ENCODE assay signal across 9 cellular contexts in the genomic region with DNA sequence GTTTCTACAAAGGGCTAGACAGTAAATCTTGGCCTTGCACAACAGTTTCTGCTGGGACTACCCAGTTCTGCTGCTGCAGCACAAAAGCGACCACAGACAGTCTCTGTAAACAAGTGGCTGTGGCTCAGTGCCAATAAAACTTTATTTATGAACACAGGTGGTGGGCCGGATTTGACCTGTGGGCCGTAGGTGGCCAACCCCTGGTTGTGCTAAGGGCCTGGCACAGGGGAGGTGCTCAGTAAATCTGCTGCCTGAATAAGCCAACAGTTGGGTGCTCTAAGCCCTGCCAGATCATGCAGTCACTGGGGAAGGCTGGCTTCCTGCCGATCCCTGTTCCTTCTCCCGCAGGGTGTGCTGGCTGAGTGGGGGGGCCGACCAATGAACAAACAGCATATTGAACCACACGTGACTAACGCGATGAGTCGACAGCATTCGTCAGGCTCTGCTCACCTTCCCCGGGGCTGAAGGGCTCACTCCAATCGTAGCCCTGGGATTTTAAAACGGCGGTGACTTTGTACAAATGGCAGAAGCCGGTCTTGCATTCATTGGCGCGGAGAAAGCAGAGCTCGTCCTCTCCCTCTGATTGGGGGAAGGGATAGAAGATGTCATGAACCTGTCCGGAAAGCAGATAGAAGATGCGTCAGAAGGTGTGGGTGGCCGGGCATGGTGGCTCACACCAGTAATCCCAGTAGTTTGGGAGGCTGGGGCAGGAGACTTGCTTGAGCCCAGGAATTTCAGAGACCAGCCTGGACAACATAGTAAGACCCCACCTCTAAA. TPM values are rescaled to one million over a fixed set of nuclear protein-coding genes. Genes with fewer than 3 reads are reported as not detected.
DNase-seq lines count a peak whose midpoint lies in the region; ATAC-seq and TF ChIP-seq lines count a peak whose summit lies in the region.
"Had no signal": no experiment of that assay in that cellular context is flagged by ENCODE, and none has a peak within 500 bp of the region (broad histone marks: within the 10 kb centered on the region; RNA-seq: fewer than 3 reads in every experiment).

No MANE protein-coding gene starts in this region.

- peaks cover 0 to 2% (median 0%) of the 10 kb centered on the region in 7 donors for H3K4me1 Mint-ChIP-seq in naive thymus-derived CD4-positive, alpha-beta T cell
- no peaks in the 10 kb centered on the region for H3K4me1 Mint-ChIP-seq in CD8-positive, alpha-beta memory T cell

- peak overlapping the region; percentile 70 for H3K27ac ChIP-seq in ACC112 (ENCODE audit: low read depth, low read length)
- H3K27ac ChIP-seq in left lung, result peak overlapping the region in 1 of 2 donors; percentile 28
- no peak overlapping the region for H3K27ac ChIP-seq in naive thymus-derived CD4-positive, alpha-beta T cell (ENCODE audit: low read depth, low read length)
- H3K27ac ChIP-seq in CD8-positive, alpha-beta memory T cell (ENCODE audit: low read depth, low read length), result no peak overlapping the region
- H3K27ac ChIP-seq: HL-60 had no signal

- TF ChIP-seq CTCF in cardiac fibroblast (IDR thresholded peaks at IDR 0.05; ENCODE audit: low read depth, low read length) (no peak), left lung (IDR thresholded peaks at IDR 0.05) (no peak)

- H2AFZ ChIP-seq in ACC112 (ENCODE audit: low read length, unreplicated experiment), result no peak overlapping the region

- peak; percentile 8 for ATAC-seq in left lung
- no peak for ATAC-seq in naive thymus-derived CD4-positive, alpha-beta T cell

- CTCF ChIA-PET in naive thymus-derived CD4-positive, alpha-beta T cell (lab: Charles Lee), result interaction anchor here (0.9 kb wide), 1 partner anchor 20 kb away, joined by 3 read pairs; no protein-coding TSS in a partner anchor
- CTCF ChIA-PET in CD8-positive, alpha-beta memory T cell (lab: Charles Lee), result interaction anchor here (1.4 kb wide), 1 partner anchor 58 kb away, joined by 5 read pairs; no protein-coding TSS in a partner anchor

- peaks cover 6% of the 10 kb centered on the region; the same call in 1 of the 2 replicates for H3K36me3 ChIP-seq in ACC112 (ENCODE audit: insufficient read depth, low read length)
- H3K36me3 ChIP-seq in left lung, result peaks cover 0 to 98% of the 10 kb centered on the region in 2 donors
- peaks cover 10 to 94% (median 18%) of the 10 kb centered on the region in 3 experiments for H3K36me3 ChIP-seq in naive thymus-derived CD4-positive, alpha-beta T cell (ENCODE audit: control insufficient read depth in 2 of 3, insufficient read depth in 3 of 3, low read length in 3 of 3)
- peaks cover 46% of the 10 kb centered on the region for H3K36me3 ChIP-seq in CD8-positive, alpha-beta memory T cell (ENCODE audit: insufficient read depth, low read length)

- H3K36me3 Mint-ChIP-seq in naive thymus-derived CD4-positive, alpha-beta T cell, result peaks cover 5 to 38% (median 9%) of the 10 kb centered on the region in 5 donors
- peaks cover 3 to 88% (median 17%) of the 10 kb centered on the region in 3 donors for H3K36me3 Mint-ChIP-seq in CD8-positive, alpha-beta memory T cell

- no peaks in the 10 kb centered on the region for H3K27me3 ChIP-seq in ACC112 (ENCODE audit: insufficient read depth, low read length)
- H3K27me3 ChIP-seq in left lung, result no peaks in the 10 kb centered on the region
- no peaks in the 10 kb centered on the region for H3K27me3 ChIP-seq in naive thymus-derived CD4-positive, alpha-beta T cell (ENCODE audit: control insufficient read depth in 2 of 2, insufficient read depth in 2 of 2, low read length in 2 of 2)
- H3K27me3 ChIP-seq in CD8-positive, alpha-beta memory T cell (ENCODE audit: insufficient read depth, low read length, poor library complexity, severe bottlenecking), result no peaks in the 10 kb centered on the region

- no peaks in the 10 kb centered on the region for H3K9me3 ChIP-seq in left lung
- H3K9me3 ChIP-seq in naive thymus-derived CD4-positive, alpha-beta T cell (ENCODE audit: control insufficient read depth in 2 of 3, low read length in 3 of 3), result no peaks in the 10 kb centered on the region
- H3K9me3 ChIP-seq in CD8-positive, alpha-beta memory T cell (ENCODE audit: low read length), result no peaks in the 10 kb centered on the region

- peak overlapping the region in 1 of 10 donors; percentile 18 for H3K4me3 Mint-ChIP-seq in naive thymus-derived CD4-positive, alpha-beta T cell
- no peak overlapping the region for H3K4me3 Mint-ChIP-seq in CD8-positive, alpha-beta memory T cell

- DNase-seq in LHCN-M2 (ENCODE audit: low read depth) (peak; percentile 100), cardiac fibroblast (ENCODE audit: low read depth in 2 of 2) (peak; percentile 83 to 98), left lung (peak in 1 of 2 donors; percentile 50), mesenteric fat pad (ENCODE audit: low spot score) (no peak), COLO668 (lab: John Stamatoyannopoulos, UW; ENCODE audit: unreplicated experiment) (no peak)
- DNase-seq in naive thymus-derived CD4-positive, alpha-beta T cell, result no peak
- DNase-seq in CD8-positive, alpha-beta memory T cell, result no peak

- H3K9me3 Mint-ChIP-seq in naive thymus-derived CD4-positive, alpha-beta T cell, result peaks cover 0 to 2% (median 0%) of the 10 kb centered on the region in 11 donors
- H3K9me3 Mint-ChIP-seq in CD8-positive, alpha-beta memory T cell, result no peaks in the 10 kb centered on the region

- H3K79me2 ChIP-seq in ACC112 (ENCODE audit: control insufficient read depth, insufficient read depth, low read length, unreplicated experiment), result no peaks in the 10 kb centered on the region

- no peak overlapping the region for H3K27ac Mint-ChIP-seq in naive thymus-derived CD4-positive, alpha-beta T cell
- H3K27ac Mint-ChIP-seq in CD8-positive, alpha-beta memory T cell, result no peak overlapping the region

- H3K27me3 Mint-ChIP-seq in naive thymus-derived CD4-positive, alpha-beta T cell, result no peaks in the 10 kb centered on the region
- H3K27me3 Mint-ChIP-seq in CD8-positive, alpha-beta memory T cell, result no peaks in the 10 kb centered on the region

- intact Hi-C loops in left lung (cut with DNase I), result no loop called here
- intact Hi-C loops in naive thymus-derived CD4-positive, alpha-beta T cell (cut with micrococcal nuclease), result no loop called here

- peaks cover 22% of the 10 kb centered on the region for H3K4me1 ChIP-seq in ACC112 (ENCODE audit: control insufficient read depth, insufficient read depth, low read length, unreplicated experiment)
- H3K4me1 ChIP-seq in left lung, result no peaks in the 10 kb centered on the region
- H3K4me1 ChIP-seq in naive thymus-derived CD4-positive, alpha-beta T cell (ENCODE audit: control insufficient read depth in 2 of 2, insufficient read depth in 2 of 2, low read length in 2 of 2), result no peaks in the 10 kb centered on the region
- H3K4me1 ChIP-seq in CD8-positive, alpha-beta memory T cell (ENCODE audit: insufficient read depth, low read length), result no peaks in the 10 kb centered on the region

- H3K4me3 ChIP-seq in ACC112 (ENCODE audit: low read depth, low read length), result no peak overlapping the region
- H3K4me3 ChIP-seq in cardiac fibroblast (replicated peaks in 1 of 2; ENCODE audit: low read depth in 2 of 2, low read length in 2 of 2), result no peak overlapping the region
- no peak overlapping the region for H3K4me3 ChIP-seq in left lung
- H3K4me3 ChIP-seq in naive thymus-derived CD4-positive, alpha-beta T cell (ENCODE audit: low read length), result no peak overlapping the region
- H3K4me3 ChIP-seq in CD8-positive, alpha-beta memory T cell (ENCODE audit: low read length), result no peak overlapping the region

- POLR2A ChIA-PET in naive thymus-derived CD4-positive, alpha-beta T cell (lab: Charles Lee), result no interaction called here
- POLR2A ChIA-PET in CD8-positive, alpha-beta memory T cell (lab: Charles Lee), result no interaction called here

RNA-seq across cellular contexts. Expression of a gene that starts 24.3 kb away (rescaled TPM):
- total RNA-seq in LHCN-M2 (2014; rRNA removed), result 151 and 161 TPM in 2 replicates
- 338 TPM for polyA plus RNA-seq in LHCN-M2 (2012)
- 100 to 1,000 TPM in 1 of 2 donors, 10 to 100 TPM in 1; 98.2 to 156 TPM for total RNA-seq in left lung
- 98.5 TPM for total RNA-seq in mesenteric fat pad
- total RNA-seq in naive thymus-derived CD4-positive, alpha-beta T cell, result 10 to 100 TPM; 28.1 to 81.0 (median 32.1) TPM
- polyA plus RNA-seq in naive thymus-derived CD4-positive, alpha-beta T cell, result 100 to 1,000 TPM; 101 to 105 TPM
- 10 to 100 TPM; 83.2 to 88.6 TPM for total RNA-seq in CD8-positive, alpha-beta memory T cell
- polyA plus RNA-seq in CD8-positive, alpha-beta memory T cell, result 146 TPM

RNA-seq across cellular contexts. Expression of a gene that starts 29.2 kb away (rescaled TPM):
- 107 and 109 TPM in 2 replicates for total RNA-seq in LHCN-M2 (2014; rRNA removed)
- 82.5 TPM for polyA plus RNA-seq in LHCN-M2 (2012)
- total RNA-seq in left lung, result 10 to 100 TPM; 79.7 to 95.5 TPM
- total RNA-seq in mesenteric fat pad, result 54.8 TPM
- 10 to 100 TPM; 71.2 to 90.7 (median 81.4) TPM for total RNA-seq in naive thymus-derived CD4-positive, alpha-beta T cell
- 10 to 100 TPM; 16.4 to 32.9 TPM for polyA plus RNA-seq in naive thymus-derived CD4-positive, alpha-beta T cell
- total RNA-seq in CD8-positive, alpha-beta memory T cell, result 100 to 1,000 TPM; 105 TPM
- 32.1 TPM for polyA plus RNA-seq in CD8-positive, alpha-beta memory T cell

RNA-seq across cellular contexts. Expression of a gene that starts 55.1 kb away (rescaled TPM):
- total RNA-seq in LHCN-M2 (2014; rRNA removed) (9.2 and 11.4 TPM in 2 replicates), left lung (1 to 10 TPM; 5.9 to 8.6 TPM), mesenteric fat pad (6.9 TPM)
- polyA plus RNA-seq in LHCN-M2 (2012), result 7.7 TPM
- total RNA-seq in naive thymus-derived CD4-positive, alpha-beta T cell, result 10 to 100 TPM; 11.2 to 22.4 (median 20.6) TPM
- 10 to 100 TPM in 1 of 2 donors, 1 to 10 TPM in 1; 8.0 to 20.5 TPM for polyA plus RNA-seq in naive thymus-derived CD4-positive, alpha-beta T cell
- 10 to 100 TPM in 1 of 2 experiments, 1 to 10 TPM in 1; 9.0 to 10.0 TPM for total RNA-seq in CD8-positive, alpha-beta memory T cell
- 9.6 TPM for polyA plus RNA-seq in CD8-positive, alpha-beta memory T cell

Comparison
In these comparisons a context has a peak if more than half of its experiments do, and no peak if none do; other contexts are left out.
1. DNase-seq: peak in LHCN-M2 (single experiment) and cardiac fibroblast (2 of 2); none in mesenteric fat pad (single experiment), COLO668 (single experiment), naive thymus-derived CD4-positive, alpha-beta T cell (0 of 9) and CD8-positive, alpha-beta memory T cell (0 of 5).